ENCODE assay signal across 10 cellular contexts in the genomic region with DNA sequence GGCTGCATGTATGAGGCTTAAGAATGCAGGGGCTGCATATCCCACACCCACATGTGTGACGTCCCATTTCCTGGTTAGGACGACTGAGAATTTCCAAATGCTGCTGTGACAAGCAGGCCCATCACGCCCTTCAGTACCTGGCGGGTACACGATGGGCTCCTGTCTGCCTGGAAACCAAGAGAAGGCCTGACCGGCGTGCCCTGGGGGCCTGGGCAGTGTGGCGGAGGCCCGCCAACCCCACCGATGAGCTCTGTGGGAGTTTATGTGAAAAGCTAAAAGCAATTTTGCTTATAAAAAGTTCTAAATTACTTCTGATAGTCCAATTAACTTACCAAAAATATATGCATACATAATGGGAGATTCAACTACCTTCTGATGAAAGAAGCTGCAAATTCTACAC.
"Had no signal": no experiment of that assay in that cellular context is flagged by ENCODE, and none has a peak within 500 bp of the region (broad histone marks: within the 10 kb centered on the region; RNA-seq: fewer than 3 reads in every experiment).

No MANE protein-coding gene starts in this region.

- FAIRE-seq: H1, H54 had no signal

- H3K4me1 Mint-ChIP-seq: GM23338 had no signal

- H3K27ac ChIP-seq: GM23248 had no signal

- H3K36me3 ChIP-seq: HAP-1 had no signal

- H3K27ac Mint-ChIP-seq: GM23338, H9, HFFc6 had no signal

- H3K9me3 ChIP-seq: HAP-1 had no signal

- H3K9me3 Mint-ChIP-seq: H9 had no signal

- H3K4me2 ChIP-seq: GM23338 had no signal

- H3K4me3 ChIP-seq: GM23248, GM23338, HAP-1 had no signal

- H3K4me1 ChIP-seq: HAP-1 had no signal

- H3K9ac ChIP-seq: GM23248 had no signal

- DNase-seq: GM23248, GOT3, H7, H9, HCEC 1CT, HFFc6 had no signal

- H2AFZ ChIP-seq: GM23248, GM23338 had no signal

- H3K4me3 Mint-ChIP-seq: GM23338, H9, HFFc6 had no signal
